ENCODE assay signal across 8 cellular contexts in genomic region chr3:64266065-64266874, GRCh38. TPM values are rescaled to one million over a fixed set of nuclear protein-coding genes. Genes with fewer than 3 reads are reported as not detected.
DNase-seq lines count a peak whose midpoint lies in the region; ATAC-seq and TF ChIP-seq lines count a peak whose summit lies in the region.

No MANE protein-coding gene starts in this region.

- H3K4me3 ChIP-seq in duodenal mucosa (ENCODE audit: low read depth in 1 of 2, low read length in 2 of 2) (no peak overlapping the region), mesenchymal stem cell (ENCODE audit: insufficient read depth in 1 of 2, low read depth in 1 of 2, low read length in 2 of 2) (peak overlapping the region in 1 of 2 experiments; percentile 90), upper lobe of left lung (peak overlapping the region in 3 of 4 donors; percentile 59 to 67 (median 65))

- H2BK15ac ChIP-seq in mesenchymal stem cell (ENCODE audit: low read depth, poor library complexity, severe bottlenecking) = no peak overlapping the region

- no peak overlapping the region for H3K23ac ChIP-seq in mesenchymal stem cell (ENCODE audit: low read length in 2 of 2)

- peaks cover 6 to 10% of the 10 kb centered on the region in 2 donors for H3K27me3 ChIP-seq in duodenal mucosa (ENCODE audit: control insufficient read depth in 1 of 2, insufficient read depth in 2 of 2, low read length in 2 of 2)
- H3K27me3 ChIP-seq in mesenchymal stem cell (ENCODE audit: control insufficient read depth in 1 of 2, insufficient read depth in 1 of 2, low read length in 2 of 2) = no peaks in the 10 kb centered on the region
- no peaks in the 10 kb centered on the region for H3K27me3 ChIP-seq in upper lobe of left lung

- peak; percentile 30 to 74 for ATAC-seq in upper lobe of left lung (ENCODE audit: low FRiP score in 2 of 2)
- ATAC-seq in HG02870 (IDR thresholded peaks at IDR 0.05; ENCODE audit: unreplicated experiment) = no peak

- no peak overlapping the region for H3K18ac ChIP-seq in mesenchymal stem cell (ENCODE audit: low read depth in 1 of 2, low read length in 2 of 2)

- H3K4me2 ChIP-seq in mesenchymal stem cell (ENCODE audit: low read length, poor library complexity, severe bottlenecking) = peak overlapping the region; percentile 67

- no peak overlapping the region for H2BK120ac ChIP-seq in mesenchymal stem cell (ENCODE audit: low read depth, low read length)

- H3K27ac ChIP-seq in duodenal mucosa (ENCODE audit: low read depth, low read length) (peak overlapping the region; percentile 40), mesenchymal stem cell (ENCODE audit: low read length, poor library complexity, severe bottlenecking) (peak overlapping the region; percentile 96), upper lobe of left lung (peak overlapping the region; percentile 8 to 93 (median 85))

- H4K8ac ChIP-seq in mesenchymal stem cell (ENCODE audit: low read length) = no peak overlapping the region

- H2BK5ac ChIP-seq in mesenchymal stem cell (ENCODE audit: low read depth, low read length, poor library complexity, severe bottlenecking) = peak overlapping the region; percentile 88

- H2BK12ac ChIP-seq in mesenchymal stem cell (ENCODE audit: low read length in 2 of 2) = no peak overlapping the region

- TF ChIP-seq EP300 in upper lobe of left lung (IDR thresholded peaks at IDR 0.05) = no peak

- WGBS in mesenchymal stem cell = 5% methylated on average over 7 of the region's 7 CpGs
- 18 to 29% methylated on average over 7 of the region's 7 CpGs for WGBS in upper lobe of left lung, 2 donors

- H3K79me1 ChIP-seq in mesenchymal stem cell (replicated peaks; ENCODE audit: low read length, poor library complexity, severe bottlenecking) = peaks cover 2% of the 10 kb centered on the region

- H2AFZ ChIP-seq in mesenchymal stem cell (ENCODE audit: low read depth, low read length) = no peak overlapping the region

- TF ChIP-seq CTCF in upper lobe of left lung (IDR thresholded peaks at IDR 0.05) = no peak

- H3K36me3 ChIP-seq in duodenal mucosa (ENCODE audit: control insufficient read depth in 1 of 2, insufficient read depth in 2 of 2, low read length in 2 of 2) (no peaks in the 10 kb centered on the region), mesenchymal stem cell (ENCODE audit: control insufficient read depth in 1 of 2, insufficient read depth in 2 of 2, low read depth in 1 of 2, low read length in 2 of 2) (peaks cover 5% of the 10 kb centered on the region in 2 experiments), upper lobe of left lung (no peaks in the 10 kb centered on the region)

- in situ Hi-C loops in KBM-7 (cut with MboI; ENCODE audit: low pct_unique_long_range_greater_than_20kb, low sequenced_read_pairs) = no loop called here

- H3K9ac ChIP-seq in duodenal mucosa (ENCODE audit: low read depth in 1 of 2, low read length in 2 of 2) (no peak overlapping the region), mesenchymal stem cell (ENCODE audit: low read length) (peak overlapping the region; percentile 91)

- no peak overlapping the region for H3K14ac ChIP-seq in mesenchymal stem cell (ENCODE audit: low read length in 2 of 2)

- H4K91ac ChIP-seq in mesenchymal stem cell (ENCODE audit: low read length) = no peak overlapping the region

- peak overlapping the region; percentile 49 for H2AK5ac ChIP-seq in mesenchymal stem cell (ENCODE audit: low read length, severe bottlenecking)

- no peak overlapping the region for H3K4ac ChIP-seq in mesenchymal stem cell (ENCODE audit: low read depth in 1 of 2, low read length in 2 of 2)

- TF ChIP-seq POLR2A in upper lobe of left lung (IDR thresholded peaks at IDR 0.05) = no peak

- H3K9me3 ChIP-seq in duodenal mucosa (ENCODE audit: control insufficient read depth in 1 of 2, low read length in 2 of 2) (no peaks in the 10 kb centered on the region), mesenchymal stem cell (ENCODE audit: control insufficient read depth, low read length) (no peaks in the 10 kb centered on the region), upper lobe of left lung (no peaks in the 10 kb centered on the region)

- DNase-seq in MV-4-11 (lab: John Stamatoyannopoulos, UW) (peak; percentile 65), mesenchymal stem cell (peak; percentile 96), upper lobe of left lung (no peak), KBM-7 (no peak), Kasumi-1 (lab: John Stamatoyannopoulos, UW) (no peak)
- no peak for DNase-seq in effector CD4-positive, alpha-beta T cell

- H3K4me1 ChIP-seq in duodenal mucosa (ENCODE audit: control insufficient read depth in 1 of 2, insufficient read depth in 2 of 2, low read length in 2 of 2) (peaks cover 0 to 7% of the 10 kb centered on the region in 2 donors), mesenchymal stem cell (ENCODE audit: control insufficient read depth, insufficient read depth, low read depth, low read length) (peaks cover 9% of the 10 kb centered on the region), upper lobe of left lung (peaks cover 13 to 48% (median 38%) of the 10 kb centered on the region in 4 donors)

RNA-seq across cellular contexts. Expression of gene PRICKLE2, which starts 41.0 kb away (rescaled TPM):
- polyA plus RNA-seq in mesenchymal stem cell (2013, experiment 1 of 2) = 17.0 TPM
- 16.9 TPM for polyA plus RNA-seq in mesenchymal stem cell (2013, experiment 2 of 2)
- total RNA-seq in upper lobe of left lung = 10 to 100 TPM; 28.3 to 68.9 (median 36.3) TPM

Comparison
In these comparisons a context has a peak if more than half of its experiments do, and no peak if none do; other contexts are left out.
1. DNase-seq: peak in MV-4-11 (single experiment) and mesenchymal stem cell (single experiment); none in upper lobe of left lung (0 of 2), KBM-7 (single experiment), Kasumi-1 (0 of 2) and effector CD4-positive, alpha-beta T cell (single experiment).
2. H3K27ac ChIP-seq: peak in every context shown above with its lines; median percentile 96 in mesenchymal stem cell; 85 in upper lobe of left lung; 40 in duodenal mucosa.
3. H3K4me3 ChIP-seq: peak in upper lobe of left lung (3 of 4); none in duodenal mucosa (0 of 2).